Comparison of ENCODE assay signal across 8 cellular contexts in genomic region chr18:47215554-47216138, GRCh38. TPM values are rescaled to one million over a fixed set of nuclear protein-coding genes. Genes with fewer than 3 reads are reported as not detected.
DNase-seq lines count a peak whose midpoint lies in the region; ATAC-seq and TF ChIP-seq lines count a peak whose summit lies in the region.

No MANE protein-coding gene starts in this region.

- H3K9me3 ChIP-seq in cardiac muscle cell (ENCODE audit: low read depth) (no peaks in the 10 kb centered on the region), SU-DHL-6 (ENCODE audit: insufficient read depth, low read length) (no peaks in the 10 kb centered on the region), prostate gland (no peaks in the 10 kb centered on the region)

- no peaks in the 10 kb centered on the region for H3K36me3 ChIP-seq in cardiac muscle cell
- H3K36me3 ChIP-seq in SU-DHL-6 (ENCODE audit: low read length): no peaks in the 10 kb centered on the region
- no peaks in the 10 kb centered on the region for H3K36me3 ChIP-seq in prostate gland

- H4K20me1 ChIP-seq in SU-DHL-6 (ENCODE audit: low read depth, low read length): no peaks in the 10 kb centered on the region

- H3K9ac ChIP-seq in SU-DHL-6 (ENCODE audit: low read length): no peak overlapping the region

- no peak overlapping the region for H2AFZ ChIP-seq in SU-DHL-6 (ENCODE audit: low read depth, low read length, severe bottlenecking)

- no peaks in the 10 kb centered on the region for H3F3A ChIP-seq in SU-DHL-6 (ENCODE audit: insufficient read depth)

- H3K27me3 ChIP-seq in cardiac muscle cell: peaks cover 46% of the 10 kb centered on the region
- 0 out of 2 replicates have a peak, but pooled peaks cover 4% of the 10 kb centered on the region for H3K27me3 ChIP-seq in SU-DHL-6 (ENCODE audit: low read length)
- peaks cover 4% of the 10 kb centered on the region for H3K27me3 ChIP-seq in prostate gland (replicated peaks; ENCODE audit: insufficient read depth)

- TF ChIP-seq POLR2A in NB4 (IDR thresholded peaks at IDR 0.05; ENCODE audit: extremely low read depth, insufficient read length): no peak
- no peak for TF ChIP-seq POLR2A in prostate gland (IDR thresholded peaks at IDR 0.05)

- H3K4me1 ChIP-seq in cardiac muscle cell (ENCODE audit: low read depth) (no peaks in the 10 kb centered on the region), prostate gland (replicated peaks) (no peaks in the 10 kb centered on the region)

- H3K27ac ChIP-seq in cardiac muscle cell (no peak overlapping the region), SU-DHL-6 (ENCODE audit: low read depth, low read length) (no peak overlapping the region), prostate gland (no peak overlapping the region)

- WGBS in prostate gland: under 1% methylated on average over 5 of the region's 5 CpGs

- ATAC-seq in Right ventricle myocardium superior (ENCODE audit: poor library complexity) (no peak), GM21526 (IDR thresholded peaks at IDR 0.05; ENCODE audit: low FRiP score, unreplicated experiment) (no peak)

- H3K4me2 ChIP-seq in SU-DHL-6 (ENCODE audit: low read depth, low read length, poor library complexity, severe bottlenecking): no peak overlapping the region

- TF ChIP-seq CTCF in cardiac muscle cell (IDR thresholded peaks at IDR 0.05; ENCODE audit: low read depth, low read length) (peak; percentile 70), NB4 (IDR thresholded peaks at IDR 0.05; ENCODE audit: low read depth, low read length) (peak; percentile 39), SU-DHL-6 (IDR thresholded peaks at IDR 0.05; ENCODE audit: insufficient read depth, low read length, poor library complexity, severe bottlenecking) (peak; percentile 75), prostate gland (IDR thresholded peaks at IDR 0.05) (peak; percentile 13 to 71 (median 45))

- no peaks in the 10 kb centered on the region for H3K9me2 ChIP-seq in SU-DHL-6 (replicated peaks; ENCODE audit: insufficient read depth, low read length)

- intact Hi-C loops in Right ventricle myocardium superior (cut with DNase I): loop anchor here (5.0 kb wide), 1 partner anchor 532 kb away; no protein-coding TSS in a partner anchor
- intact Hi-C loops in prostate gland (cut with DNase I): loop anchor here (2.0 kb wide), 1 partner anchor 533 kb away; no protein-coding TSS in a partner anchor
- intact Hi-C loops in posterior vena cava (cut with DNase I): loop anchor here in 1 of 2 donors (10.0 kb wide), 2 partner anchors 121 to 539 kb away; no protein-coding TSS in a partner anchor

- H3K79me2 ChIP-seq in SU-DHL-6 (ENCODE audit: insufficient read depth, low read length): no peaks in the 10 kb centered on the region

- H3K4me3 ChIP-seq in cardiac muscle cell: no peak overlapping the region
- no peak overlapping the region for H3K4me3 ChIP-seq in NB4 (ENCODE audit: low read depth, low read length)
- H3K4me3 ChIP-seq in SU-DHL-6 (ENCODE audit: insufficient read depth, low read length, poor library complexity, severe bottlenecking): no peak overlapping the region
- no peak overlapping the region for H3K4me3 ChIP-seq in prostate gland

- DNase-seq in cardiac muscle cell (ENCODE audit: low read depth in 1 of 2, low spot score in 1 of 2) (peak; percentile 61 to 78), Right ventricle myocardium superior (no peak), NB4 (ENCODE audit: low read depth) (peak; percentile 57), fibroblast of the conjunctiva (ENCODE audit: low read depth) (peak; percentile 41), prostate gland (ENCODE audit: low spot score) (peak; percentile 14), posterior vena cava (ENCODE audit: low spot score) (no peak)

RNA-seq across cellular contexts. Expression of gene SKOR2, which starts 35.8 kb away (rescaled TPM):
- not detected in 2 replicates for total RNA-seq in cardiac muscle cell
- not detected in 2 replicates for polyA plus RNA-seq in cardiac muscle cell
- total RNA-seq in Right ventricle myocardium superior: not detected
- 1 to 10 TPM in 1 of 2 donors, not detected in 1; 1.1 TPM for total RNA-seq in prostate gland
- total RNA-seq in posterior vena cava: not detected

RNA-seq across cellular contexts. Expression of gene IER3IP1, which starts 39.5 kb away (rescaled TPM):
- total RNA-seq in cardiac muscle cell: 8.2 and 14.6 TPM in 2 replicates
- 32.1 and 34.3 TPM in 2 replicates for polyA plus RNA-seq in cardiac muscle cell
- 7.8 TPM for total RNA-seq in Right ventricle myocardium superior
- 10 to 100 TPM in 1 of 2 donors, 1 to 10 TPM in 1; 8.4 to 15.8 TPM for total RNA-seq in prostate gland
- total RNA-seq in posterior vena cava: 10 to 100 TPM; 11.1 to 13.7 TPM

Comparison
In these comparisons a context has a peak if more than half of its experiments do, and no peak if none do; other contexts are left out.
1. DNase-seq: peak in cardiac muscle cell (2 of 2), NB4 (single experiment), fibroblast of the conjunctiva (single experiment) and prostate gland (single experiment); none in Right ventricle myocardium superior (single experiment) and posterior vena cava (single experiment).
2. Peak in every context shown above with its lines, with median percentiles within 50 percentile points of each other: CTCF ChIP-seq.